In genomic region chr11:76604652-76605241, GRCh38 we compare ENCODE assay signal across 13 cellular contexts.
DNase-seq lines count a peak whose midpoint lies in the region; ATAC-seq and TF ChIP-seq lines count a peak whose summit lies in the region.
"Had no signal": no experiment of that assay in that cellular context is flagged by ENCODE, and none has a peak within 500 bp of the region (broad histone marks: within the 10 kb centered on the region; RNA-seq: fewer than 3 reads in every experiment).

No MANE protein-coding gene starts in this region.

- ATAC-seq in GM21737 (IDR thresholded peaks at IDR 0.05; ENCODE audit: unreplicated experiment): no peak
- no peak for ATAC-seq in PC-3
- no peak for ATAC-seq in GM21528 (IDR thresholded peaks at IDR 0.05; ENCODE audit: low FRiP score, unreplicated experiment)

- H3K4me2 ChIP-seq in SK-N-SH: no peak overlapping the region
- H3K4me2 ChIP-seq in osteoblast (ENCODE audit: insufficient read depth, low read length): no peak overlapping the region
- no peak overlapping the region for H3K4me2 ChIP-seq in PC-3 (ENCODE audit: low read length)
- H3K4me2 ChIP-seq: BLaER1 had no signal

- no peak for TF ChIP-seq CTCF in AG10803 (conservative IDR thresholded peaks at IDR 0.05; ENCODE audit: low read length)
- no peak for TF ChIP-seq CTCF in SK-N-SH (IDR thresholded peaks at IDR 0.05)
- TF ChIP-seq CTCF in glutamatergic neuron (IDR thresholded peaks at IDR 0.05; ENCODE audit: partially characterized antibody, unreplicated experiment): no peak
- TF ChIP-seq CTCF in osteoblast (IDR thresholded peaks at IDR 0.05; ENCODE audit: extremely low read depth, low read depth, low read length): no peak
- TF ChIP-seq CTCF in PC-3 (conservative IDR thresholded peaks at IDR 0.05; ENCODE audit: low read depth, low read length): no peak

- no peak overlapping the region for H2AFZ ChIP-seq in SK-N-SH (ENCODE audit: low read depth)
- H2AFZ ChIP-seq in osteoblast (ENCODE audit: low read length): no peak overlapping the region
- no peak overlapping the region for H2AFZ ChIP-seq in PC-3 (ENCODE audit: low read length)

- peak; percentile 93 for DNase-seq in AG10803 (ENCODE audit: low read depth)
- DNase-seq in SK-N-SH: peak; percentile 55
- DNase-seq in glutamatergic neuron: no peak
- DNase-seq in osteoblast (ENCODE audit: insufficient read length, low spot score, missing footprints): peak; percentile 84
- DNase-seq in PC-3: no peak
- DNase-seq in HuH-7 (ENCODE audit: low spot score): no peak
- DNase-seq: activated T-cell treated with anti-CD3 and anti-CD28 coated beads, Interleukin-2, amount 50 U/mL, for 1 hour; NCI-H748 treated with DMSO at 0.1 percent for 48 hours; stimulated activated naive CD4-positive, alpha-beta T cell; T-helper 2 cell had no signal

- BruUV-seq in PC-3 (replicated peaks; lab: Mats Ljungman, UMichigan): no TSS peak

- intact Hi-C loops in PC-3 (cut with micrococcal nuclease): no loop called here

- H3K27me3 Mint-ChIP-seq in glutamatergic neuron (ENCODE audit: unreplicated experiment): peaks cover 8% of the 10 kb centered on the region

- peaks cover 26% of the 10 kb centered on the region for H3K4me1 Mint-ChIP-seq in glutamatergic neuron (ENCODE audit: low read depth, unreplicated experiment)

- H3K27ac Mint-ChIP-seq in glutamatergic neuron (ENCODE audit: unreplicated experiment): peak overlapping the region; percentile 87

- peaks cover 23% of the 10 kb centered on the region for H3K9me3 Mint-ChIP-seq in glutamatergic neuron (ENCODE audit: unreplicated experiment)

- H3K9me2 ChIP-seq in SK-N-SH (no peaks in the 10 kb centered on the region), PC-3 (replicated peaks; ENCODE audit: low read length) (no peaks in the 10 kb centered on the region)

- POLR2A ChIA-PET in SK-N-SH (lab: Yijun Ruan, JAX): no interaction called here
- POLR2A ChIA-PET in PC-3 (lab: Charles Lee; ENCODE audit: unreplicated experiment): interaction anchor here (0.6 kb wide), 1 partner anchor 36 kb away, joined by 6 read pairs; no protein-coding TSS in a partner anchor

- H3K4me3 Mint-ChIP-seq in glutamatergic neuron (ENCODE audit: unreplicated experiment): peak overlapping the region; percentile 40

- H3K9me3 ChIP-seq in SK-N-SH: no peaks in the 10 kb centered on the region
- H3K9me3 ChIP-seq in osteoblast (ENCODE audit: low read depth, low read length): no peaks in the 10 kb centered on the region
- H3K9me3 ChIP-seq in PC-3 (ENCODE audit: low read length): no peaks in the 10 kb centered on the region

- H3K36me3 ChIP-seq in SK-N-SH (replicated peaks in 1 of 2; ENCODE audit: control insufficient read depth in 1 of 2, insufficient read depth in 2 of 2, low read length in 1 of 2) (no peaks in the 10 kb centered on the region), osteoblast (ENCODE audit: insufficient read depth, low read length) (no peaks in the 10 kb centered on the region), PC-3 (ENCODE audit: low read depth, low read length) (no peaks in the 10 kb centered on the region)
- H3K36me3 ChIP-seq: BLaER1 had no signal

- H3K27ac ChIP-seq in SK-N-SH (ENCODE audit: low read depth in 2 of 2, low read length in 1 of 2) (peak overlapping the region in 1 of 2 experiments; percentile 84; a peak in 2 of 4 replicates), osteoblast (ENCODE audit: low read depth, low read length) (no peak overlapping the region), PC-3 (ENCODE audit: low read length) (no peak overlapping the region)
- H3K27ac ChIP-seq: BLaER1 had no signal

- H3K36me3 Mint-ChIP-seq in glutamatergic neuron (ENCODE audit: unreplicated experiment): peaks cover 14% of the 10 kb centered on the region

- no peaks in the 10 kb centered on the region for H3K79me2 ChIP-seq in SK-N-SH (ENCODE audit: insufficient read depth)
- no peaks in the 10 kb centered on the region for H3K79me2 ChIP-seq in osteoblast (ENCODE audit: insufficient read depth, low read length)
- no peaks in the 10 kb centered on the region for H3K79me2 ChIP-seq in PC-3 (ENCODE audit: low read length)

- WGBS in SK-N-SH (ENCODE audit: low lambda C conversion rate): 52% methylated on average over 7 of the region's 8 CpGs

- H3F3A ChIP-seq in SK-N-SH (replicated peaks; ENCODE audit: insufficient read depth) (no peaks in the 10 kb centered on the region), PC-3 (ENCODE audit: low read length, unreplicated experiment) (no peaks in the 10 kb centered on the region)

- H3K27me3 ChIP-seq in SK-N-SH (ENCODE audit: insufficient read depth) (no peaks in the 10 kb centered on the region), osteoblast (ENCODE audit: insufficient read depth, low read length) (no peaks in the 10 kb centered on the region), PC-3 (ENCODE audit: low read length) (no peaks in the 10 kb centered on the region)

- no peak overlapping the region for H3K9ac ChIP-seq in SK-N-SH
- H3K9ac ChIP-seq in PC-3 (ENCODE audit: low read length): no peak overlapping the region
- H3K9ac ChIP-seq: BLaER1 had no signal

- H3K4me1 ChIP-seq in SK-N-SH (ENCODE audit: control insufficient read depth in 1 of 2, insufficient read depth in 2 of 2, low read depth in 1 of 2, low read length in 1 of 2) (peaks cover 0 to 47% of the 10 kb centered on the region in 2 experiments; a peak in 1 of 4 replicates), osteoblast (ENCODE audit: insufficient read depth, low read length) (peaks cover 18% of the 10 kb centered on the region), PC-3 (ENCODE audit: insufficient read depth, low read length) (peaks cover 5% of the 10 kb centered on the region; the same call in 1 of the 2 replicates)

- no peak for TF ChIP-seq RAD21 in SK-N-SH (IDR thresholded peaks at IDR 0.05; ENCODE audit: low read length)

- CTCF ChIA-PET in SK-N-SH (lab: Yijun Ruan, JAX) (interaction anchor here (1.0 to 1.5 kb wide), 3 partner anchors 28 to 129 kb away, joined by 3 to 4 read pairs (median 3); no protein-coding TSS in a partner anchor), PC-3 (lab: Charles Lee) (no interaction called here)

- H3K4me3 ChIP-seq in AG10803 (ENCODE audit: low read length) (no peak overlapping the region), SK-N-SH (ENCODE audit: low read depth in 2 of 2, low read length in 1 of 2) (no peak overlapping the region), osteoblast (ENCODE audit: insufficient read depth, low read length) (no peak overlapping the region), PC-3 (ENCODE audit: low read length) (no peak overlapping the region)
- H3K4me3 ChIP-seq: BLaER1 had no signal

- peak in 1 of 2 experiments; percentile 38; a peak in 1 of 4 replicates for TF ChIP-seq EP300 in SK-N-SH (IDR thresholded peaks at IDR 0.05; ENCODE audit: borderline replicate concordance in 1 of 2, low read depth in 1 of 2, low read length in 1 of 2)

- H4K20me1 ChIP-seq in SK-N-SH (ENCODE audit: insufficient read depth) (no peaks in the 10 kb centered on the region), osteoblast (ENCODE audit: insufficient read depth, low read length) (no peaks in the 10 kb centered on the region), PC-3 (ENCODE audit: low read length) (no peaks in the 10 kb centered on the region)
- H4K20me1 ChIP-seq: BLaER1 had no signal

TF ChIP-seq in SK-N-SH, 30 proteins besides CTCF, POLR2A, EP300 and RAD21:
- TF ChIP-seq MAX (IDR thresholded peaks at IDR 0.05; ENCODE audit: low read depth): no peak; the same call in 1 of the 2 replicates
- TF ChIP-seq USF1 (IDR thresholded peaks at IDR 0.05; ENCODE audit: borderline replicate concordance, low read depth): peak; percentile 25; the same call in 1 of the 2 replicates
- TF ChIP-seq GATA2 (CRISPR knock-in tag; IDR thresholded peaks at IDR 0.05): no peak
- no peak for TF ChIP-seq GABPA (IDR thresholded peaks at IDR 0.05; ENCODE audit: low read depth)
- TF ChIP-seq MEF2A (IDR thresholded peaks at IDR 0.05; ENCODE audit: borderline replicate concordance, low read depth): no peak
- TF ChIP-seq TCF12 (IDR thresholded peaks at IDR 0.05): peak; percentile 84
- no peak for TF ChIP-seq RCOR1 (IDR thresholded peaks at IDR 0.05; ENCODE audit: low read length)
- peak; percentile 78 for TF ChIP-seq NFIC (IDR thresholded peaks at IDR 0.05; ENCODE audit: borderline replicate concordance)
- peak; percentile 23; the same call in 1 of the 2 replicates for TF ChIP-seq PBX3 (IDR thresholded peaks at IDR 0.05)

Comparison
In these comparisons a context has a peak if more than half of its experiments do, and no peak if none do; other contexts are left out.
1. DNase-seq: peak in AG10803 (single experiment), SK-N-SH (single experiment) and osteoblast (single experiment); none in glutamatergic neuron (single experiment), PC-3 (single experiment) and HuH-7 (single experiment).